ENCODE assay signal across 9 cellular contexts in genomic region chr12:22282283-22282682, GRCh38. TPM values are rescaled to one million over a fixed set of nuclear protein-coding genes. Genes with fewer than 3 reads are reported as not detected.
A peak's percentile ranks its signal among the peaks of the same experiment; 100 is the strongest.
DNase-seq lines count a peak whose midpoint lies in the region; ATAC-seq and TF ChIP-seq lines count a peak whose summit lies in the region.
"Had no signal": no experiment of that assay in that cellular context is flagged by ENCODE, and none has a peak within 500 bp of the region (broad histone marks: within the 10 kb centered on the region; RNA-seq: fewer than 3 reads in every experiment).

No MANE protein-coding gene starts in this region.

- H3K4me1 ChIP-seq in left lung (no peaks in the 10 kb centered on the region), tibial nerve (peaks cover 0 to 17% (median 8%) of the 10 kb centered on the region in 4 donors)

- intact Hi-C loops in left lung (cut with DNase I) = no loop called here

- TF ChIP-seq EP300 in tibial nerve (IDR thresholded peaks at IDR 0.05) = no peak

- ATAC-seq in left lung (peak; percentile 45), GM21367 (IDR thresholded peaks at IDR 0.05; ENCODE audit: unreplicated experiment) (no peak), HG03565 (IDR thresholded peaks at IDR 0.05; ENCODE audit: unreplicated experiment) (no peak)

- 69 to 75% methylated on average over 6 of the region's 6 CpGs for WGBS in tibial nerve, 2 donors

- peak overlapping the region in 1 of 2 donors; percentile 70 for H3K27ac ChIP-seq in left lung
- H3K27ac ChIP-seq in tibial nerve = peak overlapping the region in 3 of 4 donors; percentile 69 to 85 (median 80)

- no peak overlapping the region for H3K4me3 ChIP-seq in left lung
- no peak overlapping the region for H3K4me3 ChIP-seq in tibial nerve

- DNase-seq in LoVo (ENCODE audit: low spot score) (peak; percentile 30), dermis blood vessel endothelial cell (peak; percentile 7), left lung (no peak), tibial nerve (ENCODE audit: low spot score in 2 of 2) (no peak), germinal center (ENCODE audit: low spot score) (no peak), KG1 (lab: John Stamatoyannopoulos, UW) (no peak)
- DNase-seq: stimulated activated CD4-positive, alpha-beta T cell treated with anti-CD3 and anti-CD28 coated beads, Interleukin-4, amount 100 ng/mL, for 24 hours had no signal

- TF ChIP-seq POLR2A in tibial nerve (IDR thresholded peaks at IDR 0.05) = no peak

- H3K36me3 ChIP-seq in left lung (no peaks in the 10 kb centered on the region), tibial nerve (no peaks in the 10 kb centered on the region)

- H3K9me3 ChIP-seq in left lung (no peaks in the 10 kb centered on the region), tibial nerve (no peaks in the 10 kb centered on the region)

- H3K27me3 ChIP-seq in left lung (no peaks in the 10 kb centered on the region), tibial nerve (no peaks in the 10 kb centered on the region)

- TF ChIP-seq CTCF in left lung (IDR thresholded peaks at IDR 0.05) (no peak), tibial nerve (IDR thresholded peaks at IDR 0.05) (no peak)

RNA-seq across cellular contexts. Expression of gene ST8SIA1, which starts 52.2 kb away (rescaled TPM):
- total RNA-seq in dermis blood vessel endothelial cell (0.14 and 0.17 TPM in 2 replicates), left lung (1 to 10 TPM; 2.4 to 5.6 TPM), tibial nerve (1 to 10 TPM in 3 of 4 donors, under 1 TPM in 1; 0.63 to 5.1 (median 2.0) TPM)

Comparison
In these comparisons a context has a peak if more than half of its experiments do, and no peak if none do; other contexts are left out.
1. DNase-seq: peak in LoVo (single experiment) and dermis blood vessel endothelial cell (single experiment); none in left lung (0 of 2), tibial nerve (0 of 2), germinal center (single experiment) and KG1 (single experiment).